In the genomic region with DNA sequence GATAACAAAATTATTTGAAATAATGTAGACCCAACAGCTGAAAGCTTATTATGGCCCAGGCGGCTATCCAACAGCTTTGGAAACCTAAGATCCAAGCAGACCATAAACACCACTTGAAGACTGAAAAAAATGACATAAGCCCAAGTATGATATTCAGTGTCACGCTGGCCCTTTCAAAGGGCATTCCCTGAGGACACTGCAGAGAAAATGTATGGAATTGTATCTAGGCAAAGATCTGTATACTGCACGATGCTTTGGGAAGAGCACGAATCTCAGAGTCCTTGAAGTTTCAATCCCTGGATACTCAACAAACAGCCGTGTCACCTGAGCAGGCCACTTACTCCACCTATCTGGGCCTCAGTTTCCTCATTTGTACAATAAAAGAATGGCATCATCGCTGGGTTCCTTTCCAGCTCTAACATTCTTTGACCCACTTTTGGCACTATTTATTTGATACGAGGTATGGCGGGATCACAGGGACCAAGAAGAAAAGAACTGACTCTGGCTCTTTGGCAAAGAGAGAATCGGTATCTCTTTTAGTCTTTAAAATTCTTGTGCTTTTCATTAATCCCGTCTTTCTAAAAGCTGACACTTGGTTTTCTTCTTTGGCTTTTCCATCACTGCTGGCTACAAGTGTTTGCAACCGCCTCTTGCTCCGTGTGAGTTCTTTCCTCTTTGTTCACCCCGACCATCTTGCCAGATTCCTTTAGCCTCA, we compare ENCODE assay signal across 8 cellular contexts. TPM values are rescaled to one million over a fixed set of nuclear protein-coding genes. Genes with fewer than 3 reads are reported as not detected.
DNase-seq lines count a peak whose midpoint lies in the region; ATAC-seq and TF ChIP-seq lines count a peak whose summit lies in the region.

No MANE protein-coding gene starts in this region.

- no peaks in the 10 kb centered on the region for H3K9me3 ChIP-seq in DND-41 (ENCODE audit: insufficient read depth, low read length, severe bottlenecking)
- H3K9me3 ChIP-seq in RWPE2 (ENCODE audit: severe bottlenecking): no peaks in the 10 kb centered on the region
- no peaks in the 10 kb centered on the region for H3K9me3 ChIP-seq in esophagus squamous epithelium
- no peaks in the 10 kb centered on the region for H3K9me3 ChIP-seq in parathyroid adenoma (ENCODE audit: control insufficient read depth, low read length)

- H3K27me3 ChIP-seq in DND-41 (ENCODE audit: insufficient read depth, low read length, poor library complexity) (no peaks in the 10 kb centered on the region), RWPE2 (ENCODE audit: insufficient read depth, poor library complexity, severe bottlenecking) (no peaks in the 10 kb centered on the region), esophagus squamous epithelium (no peaks in the 10 kb centered on the region), parathyroid adenoma (ENCODE audit: control insufficient read depth, insufficient read depth, low read length) (no peaks in the 10 kb centered on the region)

- WGBS in esophagus squamous epithelium, 2 donors: 21 to 26% methylated on average over 13 of the region's 13 CpGs

- peak in 1 of 4 donors; percentile 14 for TF ChIP-seq POLR2A in esophagus squamous epithelium (IDR thresholded peaks at IDR 0.05)

- DNase-seq in DND-41: no peak
- DNase-seq in RWPE2 (ENCODE audit: low spot score): no peak
- no peak for DNase-seq in esophagus squamous epithelium (lab: John Stamatoyannopoulos, UW)
- DNase-seq in COR-L47 (lab: John Stamatoyannopoulos, UW): no peak
- no peak for DNase-seq in NCI-H2029 (lab: John Stamatoyannopoulos, UW)

- H3K9ac ChIP-seq in DND-41 (ENCODE audit: low read depth, low read length): peak overlapping the region; percentile 97
- no peak overlapping the region for H3K9ac ChIP-seq in parathyroid adenoma

- H3K79me2 ChIP-seq in DND-41 (ENCODE audit: insufficient read depth, low read length) (peaks cover 57% of the 10 kb centered on the region), parathyroid adenoma (peaks cover 12% of the 10 kb centered on the region)

- peak overlapping the region; percentile 99 for H2AFZ ChIP-seq in DND-41 (ENCODE audit: low read depth, low read length)
- peak overlapping the region; percentile 91 for H2AFZ ChIP-seq in parathyroid adenoma

- intact Hi-C loops in esophagus squamous epithelium (cut with DNase I): no loop called here

- H3K4me1 ChIP-seq in DND-41 (ENCODE audit: insufficient read depth, low read length) (peaks cover 45% of the 10 kb centered on the region), RWPE2 (ENCODE audit: insufficient read depth, poor library complexity, severe bottlenecking) (peaks cover 14% of the 10 kb centered on the region), esophagus squamous epithelium (peaks cover 10 to 63% (median 12%) of the 10 kb centered on the region in 3 donors), parathyroid adenoma (peaks cover 6% of the 10 kb centered on the region)

- H3K27ac ChIP-seq in DND-41 (ENCODE audit: low read length) (peak overlapping the region; percentile 57), RWPE2 (ENCODE audit: poor library complexity, severe bottlenecking) (no peak overlapping the region), esophagus squamous epithelium (peak overlapping the region; percentile 84 to 95 (median 91)), parathyroid adenoma (peak overlapping the region; percentile 36)

- ATAC-seq in DND-41 (ENCODE audit: insufficient read depth, low read depth): peak; percentile 21; the same call in 1 of the 3 replicates
- ATAC-seq in RWPE2 (ENCODE audit: low read depth): no peak
- no peak for ATAC-seq in GM19328 (IDR thresholded peaks at IDR 0.05; ENCODE audit: unreplicated experiment)
- no peak for ATAC-seq in GM19397 (IDR thresholded peaks at IDR 0.05; ENCODE audit: unreplicated experiment)

- peak overlapping the region; percentile 73 to 75 for H3K4me3 ChIP-seq in DND-41 (ENCODE audit: low read depth in 1 of 2, low read length in 2 of 2)
- H3K4me3 ChIP-seq in RWPE2 (ENCODE audit: severe bottlenecking): peak overlapping the region; percentile 99
- H3K4me3 ChIP-seq in esophagus squamous epithelium: peak overlapping the region; percentile 77 to 95 (median 93)
- H3K4me3 ChIP-seq in parathyroid adenoma (ENCODE audit: low read depth, low read length): peak overlapping the region; percentile 81

- TF ChIP-seq CTCF in DND-41 (IDR thresholded peaks at IDR 0.05; ENCODE audit: borderline replicate concordance, extremely low read depth, low read length, poor library complexity, severe bottlenecking) (no peak), RWPE2 (IDR thresholded peaks at IDR 0.05; ENCODE audit: poor library complexity, severe bottlenecking) (no peak), esophagus squamous epithelium (IDR thresholded peaks at IDR 0.05) (no peak), parathyroid adenoma (IDR thresholded peaks at IDR 0.05) (no peak)

- H4K20me1 ChIP-seq in DND-41 (ENCODE audit: insufficient read depth, low read length): no peaks in the 10 kb centered on the region; the same call in 1 of the 2 replicates

- H3K4me2 ChIP-seq in DND-41 (ENCODE audit: insufficient read depth, low read length) (peak overlapping the region; percentile 84), parathyroid adenoma (ENCODE audit: low read length) (peak overlapping the region; percentile 93)

- H3K36me3 ChIP-seq in DND-41 (ENCODE audit: insufficient read depth, low read length) (no peaks in the 10 kb centered on the region; the same call in 1 of the 2 replicates), RWPE2 (ENCODE audit: low read depth) (no peaks in the 10 kb centered on the region), esophagus squamous epithelium (no peaks in the 10 kb centered on the region), parathyroid adenoma (ENCODE audit: control insufficient read depth, insufficient read depth, low read length) (no peaks in the 10 kb centered on the region)

RNA-seq across cellular contexts. Expression of a gene that starts 1.2 kb away (rescaled TPM):
- total RNA-seq in esophagus squamous epithelium: 10 to 100 TPM; 17.9 to 57.6 (median 19.5) TPM

RNA-seq across cellular contexts. Expression of a gene that starts 13.3 kb away (rescaled TPM):
- total RNA-seq in esophagus squamous epithelium: 10 to 100 TPM in 3 of 4 donors, 1 to 10 TPM in 1; 7.3 to 34.3 (median 14.0) TPM
